ENCODE assay signal across 11 cellular contexts in genomic region chr1:182185822-182186756, GRCh38.
DNase-seq lines count a peak whose midpoint lies in the region; ATAC-seq and TF ChIP-seq lines count a peak whose summit lies in the region.
"Had no signal": no experiment of that assay in that cellular context is flagged by ENCODE, and none has a peak within 500 bp of the region (broad histone marks: within the 10 kb centered on the region; RNA-seq: fewer than 3 reads in every experiment).

No MANE protein-coding gene starts in this region.

- no peaks in the 10 kb centered on the region for H3K4me1 ChIP-seq in osteoblast (ENCODE audit: insufficient read depth, low read length)

- H3K4me3 ChIP-seq in choroid plexus epithelial cell (ENCODE audit: low read depth, low read length) (no peak overlapping the region), osteoblast (ENCODE audit: insufficient read depth, low read length) (no peak overlapping the region)
- H3K4me3 ChIP-seq: heart left ventricle had no signal

- H3K27ac ChIP-seq in osteoblast (ENCODE audit: low read depth, low read length) = no peak overlapping the region
- H3K27ac ChIP-seq: heart left ventricle had no signal

- no peak overlapping the region for H3K4me2 ChIP-seq in osteoblast (ENCODE audit: insufficient read depth, low read length)

- no peak for TF ChIP-seq CTCF in choroid plexus epithelial cell (conservative IDR thresholded peaks at IDR 0.05; ENCODE audit: low read depth, low read length)
- TF ChIP-seq CTCF in osteoblast (IDR thresholded peaks at IDR 0.05; ENCODE audit: extremely low read depth, low read depth, low read length) = no peak

- DNase-seq in ELF-1 (ENCODE audit: low read depth, low spot score) (peak; percentile 33), NCI-H2227 treated with DMSO at 0.1 percent for 48 hours (lab: John Stamatoyannopoulos, UW) (peak; percentile 32), choroid plexus epithelial cell (ENCODE audit: low read depth) (peak; percentile 20), osteoblast (ENCODE audit: insufficient read length, low spot score, missing footprints) (peak; percentile 11), NK-92 (lab: John Stamatoyannopoulos, UW; ENCODE audit: unreplicated experiment) (no peak), MV-4-11 (lab: John Stamatoyannopoulos, UW) (no peak)
- DNase-seq: heart left ventricle, NCI-H2029 treated with DMSO at 0.1 percent for 48 hours had no signal

- no peak for ATAC-seq in HG03565 (IDR thresholded peaks at IDR 0.05; ENCODE audit: unreplicated experiment)
- no peak for ATAC-seq in HG02642 (IDR thresholded peaks at IDR 0.05; ENCODE audit: poor library complexity, unreplicated experiment)
- ATAC-seq: heart left ventricle; stimulated activated memory B cell treated with anti-CD40 and anti-IgM and Interleukin-4, amounts not matched to agents 10 μg/mL and 1 μg/mL and 100 μg/mL, for 72 hours had no signal

- H3K36me3 ChIP-seq in osteoblast (ENCODE audit: insufficient read depth, low read length) = no peaks in the 10 kb centered on the region
- H3K36me3 ChIP-seq: heart left ventricle had no signal

- H3K27me3 ChIP-seq in osteoblast (ENCODE audit: insufficient read depth, low read length) = no peaks in the 10 kb centered on the region
- H3K27me3 ChIP-seq: heart left ventricle had no signal

- no peaks in the 10 kb centered on the region for H3K79me2 ChIP-seq in osteoblast (ENCODE audit: insufficient read depth, low read length)

- no peak overlapping the region for H2AFZ ChIP-seq in osteoblast (ENCODE audit: low read length)

- no peaks in the 10 kb centered on the region for H3K9me3 ChIP-seq in osteoblast (ENCODE audit: low read depth, low read length)
- H3K9me3 ChIP-seq: heart left ventricle had no signal

- no peaks in the 10 kb centered on the region for H4K20me1 ChIP-seq in osteoblast (ENCODE audit: insufficient read depth, low read length)

Comparison
In these comparisons a context has a peak if more than half of its experiments do, and no peak if none do; other contexts are left out.
1. DNase-seq: peak in ELF-1 (single experiment), NCI-H2227 treated with DMSO at 0.1 percent for 48 hours (single experiment), choroid plexus epithelial cell (single experiment) and osteoblast (single experiment); none in NK-92 (single experiment) and MV-4-11 (single experiment).